Comparison of ENCODE assay signal across 1 cellular context in genomic region chr13:100362371-100362770, GRCh38.
TF ChIP-seq lines count a peak whose summit lies in the region.

No MANE protein-coding gene starts in this region.

TF ChIP-seq in HCT116, 20 proteins besides CTCF, POLR2A, EP300 and RAD21 (continued from another document):
- TF ChIP-seq CEBPB (IDR thresholded peaks at IDR 0.05; ENCODE audit: low read depth) (no peak), FOSL1 (IDR thresholded peaks at IDR 0.05; ENCODE audit: low read depth) (no peak), ZFX (IDR thresholded peaks at IDR 0.05) (no peak), MAX (IDR thresholded peaks at IDR 0.05) (no peak), SRF (IDR thresholded peaks at IDR 0.05; ENCODE audit: low read depth) (no peak), EZH2 (IDR thresholded peaks at IDR 0.05) (no peak)
